Comparison of ENCODE assay signal across 3 cellular contexts in the genomic region with DNA sequence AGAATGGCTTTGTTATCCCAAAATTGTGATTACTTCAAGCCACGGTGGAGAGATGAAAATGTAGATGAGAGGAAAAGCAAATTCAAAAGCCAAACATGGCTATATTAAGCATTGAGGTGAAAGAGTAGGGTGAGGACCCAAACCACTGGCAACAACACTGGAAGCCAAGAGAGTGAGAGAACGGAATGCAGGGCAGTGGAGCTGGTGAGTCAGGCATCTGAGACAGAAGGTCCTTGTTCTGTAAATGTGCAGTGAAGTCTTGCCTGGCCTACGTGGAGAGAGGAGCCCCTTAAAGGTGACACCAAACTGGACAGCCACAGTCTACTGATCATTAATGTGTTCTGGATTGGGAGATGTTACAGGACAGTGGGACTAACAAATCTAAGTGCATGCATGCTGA.
TF ChIP-seq lines count a peak whose summit lies in the region.

No MANE protein-coding gene starts in this region.

TF ChIP-seq in IMR-90, 13 proteins besides CTCF, POLR2A, EP300 and RAD21:
- TF ChIP-seq BHLHE40 (IDR thresholded peaks at IDR 0.05; ENCODE audit: low read depth, low read length) (no peak), FOS (IDR thresholded peaks at IDR 0.05; ENCODE audit: low read depth, low read length) (no peak), MXI1 (IDR thresholded peaks at IDR 0.05; ENCODE audit: borderline replicate concordance, low read depth, low read length) (no peak)

TF ChIP-seq in K562, 482 proteins besides CTCF, POLR2A, EP300 and RAD21:
- TF ChIP-seq, protein P1, sequence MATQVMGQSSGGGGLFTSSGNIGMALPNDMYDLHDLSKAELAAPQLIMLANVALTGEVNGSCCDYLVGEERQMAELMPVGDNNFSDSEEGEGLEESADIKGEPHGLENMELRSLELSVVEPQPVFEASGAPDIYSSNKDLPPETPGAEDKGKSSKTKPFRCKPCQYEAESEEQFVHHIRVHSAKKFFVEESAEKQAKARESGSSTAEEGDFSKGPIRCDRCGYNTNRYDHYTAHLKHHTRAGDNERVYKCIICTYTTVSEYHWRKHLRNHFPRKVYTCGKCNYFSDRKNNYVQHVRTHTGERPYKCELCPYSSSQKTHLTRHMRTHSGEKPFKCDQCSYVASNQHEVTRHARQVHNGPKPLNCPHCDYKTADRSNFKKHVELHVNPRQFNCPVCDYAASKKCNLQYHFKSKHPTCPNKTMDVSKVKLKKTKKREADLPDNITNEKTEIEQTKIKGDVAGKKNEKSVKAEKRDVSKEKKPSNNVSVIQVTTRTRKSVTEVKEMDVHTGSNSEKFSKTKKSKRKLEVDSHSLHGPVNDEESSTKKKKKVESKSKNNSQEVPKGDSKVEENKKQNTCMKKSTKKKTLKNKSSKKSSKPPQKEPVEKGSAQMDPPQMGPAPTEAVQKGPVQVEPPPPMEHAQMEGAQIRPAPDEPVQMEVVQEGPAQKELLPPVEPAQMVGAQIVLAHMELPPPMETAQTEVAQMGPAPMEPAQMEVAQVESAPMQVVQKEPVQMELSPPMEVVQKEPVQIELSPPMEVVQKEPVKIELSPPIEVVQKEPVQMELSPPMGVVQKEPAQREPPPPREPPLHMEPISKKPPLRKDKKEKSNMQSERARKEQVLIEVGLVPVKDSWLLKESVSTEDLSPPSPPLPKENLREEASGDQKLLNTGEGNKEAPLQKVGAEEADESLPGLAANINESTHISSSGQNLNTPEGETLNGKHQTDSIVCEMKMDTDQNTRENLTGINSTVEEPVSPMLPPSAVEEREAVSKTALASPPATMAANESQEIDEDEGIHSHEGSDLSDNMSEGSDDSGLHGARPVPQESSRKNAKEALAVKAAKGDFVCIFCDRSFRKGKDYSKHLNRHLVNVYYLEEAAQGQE (CRISPR knock-in tag; IDR thresholded peaks at IDR 0.05; ENCODE audit: low read depth), result no peak
- TF ChIP-seq ZNF384 (IDR thresholded peaks at IDR 0.05; ENCODE audit: low read depth, low read length) (no peak), BRCA1 (IDR thresholded peaks at IDR 0.05) (no peak), BRCA1 (CRISPR knock-in tag; IDR thresholded peaks at IDR 0.05) (no peak), ZNF551 (CRISPR knock-in tag; IDR thresholded peaks at IDR 0.05) (no peak), ZNF408 (CRISPR knock-in tag; IDR thresholded peaks at IDR 0.05; ENCODE audit: low read depth) (no peak)

TF ChIP-seq in GM12891, 5 proteins besides CTCF, POLR2A, EP300 and RAD21:
- no peak for TF ChIP-seq SPI1 (IDR thresholded peaks at IDR 0.05; ENCODE audit: low read depth, low read length)
- no peak for TF ChIP-seq POLR2AphosphoS5 (IDR thresholded peaks at IDR 0.05; ENCODE audit: low read depth, low read length)
